ENCODE assay signal across 25 cellular contexts in genomic region chr5:2849429-2849828, GRCh38.
"Had no signal": no experiment of that assay in that cellular context is flagged by ENCODE, and none has a peak within 500 bp of the region (broad histone marks: within the 10 kb centered on the region; RNA-seq: fewer than 3 reads in every experiment).

No MANE protein-coding gene starts in this region.

- H3K36me3 Mint-ChIP-seq: mesothelial cell of epicardium, naive B cell had no signal

- H3K9me3 ChIP-seq: colonic mucosa, left lung, lower lobe of right lung, mucosa of descending colon had no signal

- H3K27me3 ChIP-seq: colonic mucosa, foreskin keratinocyte, heart right ventricle, left lung had no signal

- H3K4me1 Mint-ChIP-seq: endodermal cell, naive B cell had no signal

- H3K9me3 Mint-ChIP-seq: endodermal cell had no signal

- H3K27ac Mint-ChIP-seq: dendritic cell treated with granulocyte-macrophage colony-stimulating factor and Interleukin-4, amounts not matched to agents 40 ng/mL and 50 ng/mL, for 4 days; effector memory CD8-positive, alpha-beta T cell; endodermal cell; mesothelial cell of epicardium; naive B cell had no signal

- FAIRE-seq: endometrium, frontal cortex, islet of Langerhans, keratinocyte had no signal

- H3K36me3 ChIP-seq: colonic mucosa, heart right ventricle, left lung, lower lobe of right lung had no signal

- H3K27me3 Mint-ChIP-seq: dendritic cell treated with granulocyte-macrophage colony-stimulating factor and Interleukin-4, amounts not matched to agents 40 ng/mL and 50 ng/mL, for 4 days; effector memory CD8-positive, alpha-beta T cell; naive B cell had no signal

- DNase-seq: colonic mucosa; cortex of kidney; effector CD8-positive, alpha-beta T cell; effector memory CD8-positive, alpha-beta T cell; endodermal cell; erythroblast; foreskin keratinocyte; glutamatergic neuron; head of caudate nucleus; heart right ventricle; hippocampal formation; left cardiac atrium; left lung; left ventricle myocardium superior; lower lobe of right lung; mesenchymal stem cell; mucosa of descending colon; naive B cell had no signal

- H3K27ac ChIP-seq: colonic mucosa, epithelial cell of prostate, foreskin keratinocyte, heart right ventricle, left lung, lower lobe of right lung had no signal

- H3K4me1 ChIP-seq: colonic mucosa, foreskin keratinocyte, heart right ventricle, left lung, lower lobe of right lung had no signal

- H3K4me3 Mint-ChIP-seq: dendritic cell treated with granulocyte-macrophage colony-stimulating factor and Interleukin-4, amounts not matched to agents 40 ng/mL and 50 ng/mL, for 4 days; effector memory CD8-positive, alpha-beta T cell; endodermal cell; mesothelial cell of epicardium; naive B cell had no signal

- H3K4me3 ChIP-seq: colonic mucosa, heart right ventricle, left lung, lower lobe of right lung, mucosa of descending colon had no signal
